ENCODE assay signal across 24 cellular contexts in genomic region chr2:30701782-30702181, GRCh38.
"Had no signal": no experiment of that assay in that cellular context is flagged by ENCODE, and none has a peak within 500 bp of the region (broad histone marks: within the 10 kb centered on the region; RNA-seq: fewer than 3 reads in every experiment).

No MANE protein-coding gene starts in this region.

- H3K4me1 Mint-ChIP-seq: activated CD4-positive, alpha-beta memory T cell treated with anti-CD3 and anti-CD28 coated beads, Interleukin-2, amount 10 ng/mL, durations not matched to agents 7 days and 5 days; activated CD8-positive, alpha-beta memory T cell treated with anti-CD3 and anti-CD28 coated beads, Interleukin-2, amount 10 ng/mL, durations not matched to agents 7 days and 5 days; activated naive CD8-positive, alpha-beta T cell treated with anti-CD3 and anti-CD28 coated beads, Interleukin-2, amount 50 U/mL, for 24 hours; activated T-helper 17 cell treated with anti-CD3 and anti-CD28 coated beads, Interleukin-2, amount 50 U/mL, for 72 hours; memory B cell; neural crest cell had no signal

- H3K9me3 ChIP-seq: thyroid gland had no signal

- H3K27me3 ChIP-seq: thyroid gland had no signal

- H3K36me3 ChIP-seq: thyroid gland had no signal

- H3K27me3 Mint-ChIP-seq: activated naive CD8-positive, alpha-beta T cell treated with anti-CD3 and anti-CD28 coated beads, Interleukin-2, amount 50 U/mL, for 24 hours; memory B cell had no signal

- H3K27ac Mint-ChIP-seq: activated CD4-positive, alpha-beta memory T cell treated with anti-CD3 and anti-CD28 coated beads, Interleukin-2, amount 10 ng/mL, durations not matched to agents 7 days and 5 days; activated CD8-positive, alpha-beta memory T cell treated with anti-CD3 and anti-CD28 coated beads, Interleukin-2, amount 10 ng/mL, durations not matched to agents 7 days and 5 days; activated naive CD8-positive, alpha-beta T cell treated with anti-CD3 and anti-CD28 coated beads, Interleukin-2, amount 50 U/mL, for 24 hours; activated T-helper 17 cell treated with anti-CD3 and anti-CD28 coated beads, Interleukin-2, amount 50 U/mL, for 72 hours; brain; endodermal cell; memory B cell; progenitor cell of endocrine pancreas had no signal

- H3K4me3 ChIP-seq: mucosa of descending colon, thyroid gland had no signal

- DNase-seq: activated CD4-positive, alpha-beta memory T cell treated with anti-CD3 and anti-CD28 coated beads, Interleukin-2, amount 10 ng/mL, durations not matched to agents 7 days and 5 days; activated CD4-positive, alpha-beta T cell treated with anti-CD3 and anti-CD28 coated beads for 48 hours; activated CD4-positive, CD25-positive, alpha-beta regulatory T cell; activated CD8-positive, alpha-beta memory T cell treated with anti-CD3 and anti-CD28 coated beads, Interleukin-2, amount 10 ng/mL, durations not matched to agents 7 days and 5 days; activated naive CD4-positive, alpha-beta T cell treated with Interleukin-2 at 50 U/mL for 16 hours; activated naive CD8-positive, alpha-beta T cell treated with anti-CD3 and anti-CD28 coated beads, Interleukin-2, amount 50 U/mL, for 24 hours; activated T-cell treated with anti-CD3 and anti-CD28 coated beads, Interleukin-2, amount 50 U/mL, for 1 hour; anterior cingulate cortex; caudate nucleus; endodermal cell; foreskin fibroblast; left ventricle myocardium superior; mucosa of descending colon; naive B cell; stimulated activated CD4-positive, alpha-beta T cell treated with anti-CD3 and anti-CD28 coated beads, Interleukin-12 subunit alpha, Interleukin-12 subunit beta, amount 100 ng/mL, for 4 hours; stimulated activated CD4-positive, alpha-beta T cell treated with anti-CD3 and anti-CD28 coated beads, Interleukin-1b, Interleukin-23, amount 100 ng/mL, for 48 hours; stimulated activated naive CD4-positive, alpha-beta T cell treated with Interleukin-2 at 50 U/mL for 16 hours; thyroid gland had no signal

- H3K4me3 Mint-ChIP-seq: activated CD4-positive, alpha-beta memory T cell treated with anti-CD3 and anti-CD28 coated beads, Interleukin-2, amount 10 ng/mL, durations not matched to agents 7 days and 5 days; activated CD8-positive, alpha-beta memory T cell treated with anti-CD3 and anti-CD28 coated beads, Interleukin-2, amount 10 ng/mL, durations not matched to agents 7 days and 5 days; activated naive CD8-positive, alpha-beta T cell treated with anti-CD3 and anti-CD28 coated beads, Interleukin-2, amount 50 U/mL, for 24 hours; activated T-helper 17 cell treated with anti-CD3 and anti-CD28 coated beads, Interleukin-2, amount 50 U/mL, for 72 hours; brain; endodermal cell; memory B cell; naive B cell; neural crest cell had no signal

- ATAC-seq: activated CD8-positive, alpha-beta memory T cell treated with anti-CD3 and anti-CD28 coated beads, Interleukin-2, amount 10 ng/mL, durations not matched to agents 7 days and 5 days; activated naive CD8-positive, alpha-beta T cell treated with anti-CD3 and anti-CD28 coated beads, Interleukin-2, amount 50 U/mL, for 24 hours; activated T-helper 17 cell treated with anti-CD3 and anti-CD28 coated beads, Interleukin-2, amount 50 U/mL, for 72 hours; left ventricle myocardium superior; mucosa of descending colon had no signal

- H3K27ac ChIP-seq: epithelial cell of prostate, thyroid gland had no signal
